ENCODE assay signal across 16 cellular contexts in genomic region chr14:65237023-65237814, GRCh38.
DNase-seq lines count a peak whose midpoint lies in the region; ATAC-seq, FAIRE-seq and TF ChIP-seq lines count a peak whose summit lies in the region.
"Had no signal": no experiment of that assay in that cellular context is flagged by ENCODE, and none has a peak within 500 bp of the region (broad histone marks: within the 10 kb centered on the region; RNA-seq: fewer than 3 reads in every experiment).

No MANE protein-coding gene starts in this region.

- H3K9me1 ChIP-seq in keratinocyte (ENCODE audit: control insufficient read depth, extremely low read depth, insufficient read depth, low read length): no peaks in the 10 kb centered on the region

- H3K36me3 Mint-ChIP-seq in HFFc6 (ENCODE audit: low read depth) (no peaks in the 10 kb centered on the region), astrocyte (ENCODE audit: low read depth, unreplicated experiment) (no peaks in the 10 kb centered on the region)
- peaks cover 2% of the 10 kb centered on the region for H3K36me3 Mint-ChIP-seq in activated CD8-positive, alpha-beta memory T cell treated with anti-CD3 and anti-CD28 coated beads, Interleukin-2, amount 10 ng/mL, durations not matched to agents 7 days and 5 days

- DNase-seq in HFFc6 (peak; percentile 9), astrocyte (ENCODE audit: low read depth) (peak; percentile 60), keratinocyte (ENCODE audit: low read depth, low spot score) (no peak), Karpas-422 (no peak)
- DNase-seq in activated CD8-positive, alpha-beta memory T cell treated with anti-CD3 and anti-CD28 coated beads, Interleukin-2, amount 10 ng/mL, durations not matched to agents 7 days and 5 days: no peak
- DNase-seq: activated CD4-positive, alpha-beta T cell treated with anti-CD3 and anti-CD28 coated beads, Interleukin-2, amount 50 U/mL, for 1 hour; anterior cingulate cortex; DMS53; NCI-H510A; pancreas; Peyer's patch; T-helper 2 cell had no signal

- H3K4me2 ChIP-seq in astrocyte (ENCODE audit: low read length) (peak overlapping the region; percentile 66), keratinocyte (ENCODE audit: control insufficient read depth, extremely low read depth, insufficient read depth, low read depth, low read length) (no peak overlapping the region), Karpas-422 (ENCODE audit: low read depth, low read length, poor library complexity, severe bottlenecking) (no peak overlapping the region)

- H3K27ac ChIP-seq in ACC112 (ENCODE audit: low read depth, low read length) (peak overlapping the region; percentile 94), astrocyte (ENCODE audit: low read depth, low read length) (peak overlapping the region; percentile 91), keratinocyte (ENCODE audit: control insufficient read depth, insufficient read depth, low read length) (no peak overlapping the region), Karpas-422 (ENCODE audit: low read length) (no peak overlapping the region)
- H3K27ac ChIP-seq: pancreas had no signal

- no peak overlapping the region for H2AFZ ChIP-seq in ACC112 (ENCODE audit: low read length, unreplicated experiment)
- H2AFZ ChIP-seq in astrocyte (ENCODE audit: low read depth, low read length): no peak overlapping the region
- H2AFZ ChIP-seq in keratinocyte (ENCODE audit: control insufficient read depth, low read length): peak overlapping the region; percentile 39
- no peak overlapping the region for H2AFZ ChIP-seq in Karpas-422 (ENCODE audit: low read length)

- peak overlapping the region; percentile 92 for H3K27ac Mint-ChIP-seq in HFFc6
- H3K27ac Mint-ChIP-seq in astrocyte (ENCODE audit: unreplicated experiment): peak overlapping the region; percentile 95
- H3K27ac Mint-ChIP-seq in activated CD8-positive, alpha-beta memory T cell treated with anti-CD3 and anti-CD28 coated beads, Interleukin-2, amount 10 ng/mL, durations not matched to agents 7 days and 5 days: no peak overlapping the region

- dilution Hi-C loops in keratinocyte (cut with MboI; ENCODE audit: extremely low pct_ligation_motif_present, low sequenced_read_pairs): no loop called here

- H3K4me3 ChIP-seq in ACC112 (ENCODE audit: low read depth, low read length): peak overlapping the region; percentile 30; the same call in 1 of the 2 replicates
- no peak overlapping the region for H3K4me3 ChIP-seq in astrocyte (ENCODE audit: insufficient read depth, low read depth, low read length)
- H3K4me3 ChIP-seq in keratinocyte (ENCODE audit: control insufficient read depth in 2 of 3, extremely low read depth in 1 of 3, insufficient read depth in 2 of 3, low read depth in 1 of 3, low read length in 3 of 3): no peak overlapping the region
- H3K4me3 ChIP-seq in Karpas-422 (ENCODE audit: low read length): no peak overlapping the region
- H3K4me3 ChIP-seq: pancreas, Peyer's patch had no signal

- no peaks in the 10 kb centered on the region for H4K20me1 ChIP-seq in astrocyte (ENCODE audit: insufficient read depth, low read length)
- H4K20me1 ChIP-seq in keratinocyte (ENCODE audit: control insufficient read depth, extremely low read depth, insufficient read depth, low read length): no peaks in the 10 kb centered on the region
- no peaks in the 10 kb centered on the region for H4K20me1 ChIP-seq in Karpas-422 (ENCODE audit: insufficient read depth, low read depth, low read length)

- H3K9me3 ChIP-seq in astrocyte (ENCODE audit: insufficient read depth, low read depth, low read length) (no peaks in the 10 kb centered on the region), keratinocyte (ENCODE audit: control insufficient read depth, low read depth, low read length) (no peaks in the 10 kb centered on the region), Karpas-422 (ENCODE audit: low read length) (no peaks in the 10 kb centered on the region)
- H3K9me3 ChIP-seq: pancreas, Peyer's patch had no signal

- H3K36me3 ChIP-seq in ACC112 (ENCODE audit: insufficient read depth, low read length) (no peaks in the 10 kb centered on the region), astrocyte (ENCODE audit: insufficient read depth, low read length) (no peaks in the 10 kb centered on the region), keratinocyte (ENCODE audit: control insufficient read depth in 2 of 2, extremely low read depth in 1 of 2, insufficient read depth in 2 of 2, low read length in 2 of 2) (no peaks in the 10 kb centered on the region), Karpas-422 (ENCODE audit: insufficient read depth, low read length) (no peaks in the 10 kb centered on the region)
- H3K36me3 ChIP-seq: pancreas, Peyer's patch had no signal

- no peak for ATAC-seq in activated CD4-positive, CD25-positive, alpha-beta regulatory T cell treated with anti-CD3 and anti-CD28 coated beads, Interleukin-2, amount 50 U/mL, for 24 hours
- no peak for ATAC-seq in HG02623 (IDR thresholded peaks at IDR 0.05; ENCODE audit: unreplicated experiment)
- ATAC-seq in activated CD8-positive, alpha-beta memory T cell treated with anti-CD3 and anti-CD28 coated beads, Interleukin-2, amount 10 ng/mL, durations not matched to agents 7 days and 5 days: no peak

- peak; percentile 32 for FAIRE-seq in astrocyte (lab: Jason Lieb, UNC)
- no peak for FAIRE-seq in keratinocyte (lab: Jason Lieb, UNC)
- FAIRE-seq: pancreas had no signal

- H3K79me2 ChIP-seq in ACC112 (ENCODE audit: control insufficient read depth, insufficient read depth, low read length, unreplicated experiment) (no peaks in the 10 kb centered on the region), astrocyte (ENCODE audit: insufficient read depth, low read length) (no peaks in the 10 kb centered on the region), keratinocyte (ENCODE audit: control insufficient read depth, insufficient read depth, low read length) (no peaks in the 10 kb centered on the region), Karpas-422 (ENCODE audit: low read length) (no peaks in the 10 kb centered on the region)

- H3K9me3 Mint-ChIP-seq in HFFc6: no peaks in the 10 kb centered on the region
- H3K9me3 Mint-ChIP-seq in astrocyte (ENCODE audit: unreplicated experiment): peaks cover 3% of the 10 kb centered on the region
- no peaks in the 10 kb centered on the region for H3K9me3 Mint-ChIP-seq in activated CD8-positive, alpha-beta memory T cell treated with anti-CD3 and anti-CD28 coated beads, Interleukin-2, amount 10 ng/mL, durations not matched to agents 7 days and 5 days (ENCODE audit: low read depth)

- H3K4me1 ChIP-seq in ACC112 (ENCODE audit: control insufficient read depth, insufficient read depth, low read length, unreplicated experiment) (peaks cover 35% of the 10 kb centered on the region), astrocyte (ENCODE audit: insufficient read depth, low read length) (peaks cover 34% of the 10 kb centered on the region), keratinocyte (ENCODE audit: control insufficient read depth, extremely low read depth, insufficient read depth, low read length) (peaks cover 19% of the 10 kb centered on the region), Karpas-422 (ENCODE audit: low read length) (no peaks in the 10 kb centered on the region)
- H3K4me1 ChIP-seq: pancreas had no signal

- peak overlapping the region; percentile 57 for H3K4me3 Mint-ChIP-seq in HFFc6
- H3K4me3 Mint-ChIP-seq in astrocyte (ENCODE audit: unreplicated experiment): peak overlapping the region; percentile 25
- H3K4me3 Mint-ChIP-seq in activated CD8-positive, alpha-beta memory T cell treated with anti-CD3 and anti-CD28 coated beads, Interleukin-2, amount 10 ng/mL, durations not matched to agents 7 days and 5 days: no peak overlapping the region
- H3K4me3 Mint-ChIP-seq: mesothelial cell of epicardium had no signal

- H3K4me1 Mint-ChIP-seq in HFFc6 (ENCODE audit: low read depth) (peaks cover 48% of the 10 kb centered on the region), astrocyte (ENCODE audit: low read depth, unreplicated experiment) (peaks cover 36% of the 10 kb centered on the region)
- H3K4me1 Mint-ChIP-seq in activated CD8-positive, alpha-beta memory T cell treated with anti-CD3 and anti-CD28 coated beads, Interleukin-2, amount 10 ng/mL, durations not matched to agents 7 days and 5 days: peaks cover 4% of the 10 kb centered on the region

- TF ChIP-seq CTCF in HFFc6 (IDR thresholded peaks at IDR 0.05) (no peak), astrocyte (IDR thresholded peaks at IDR 0.05; ENCODE audit: insufficient read depth, low read depth, low read length) (no peak), keratinocyte (optimal IDR thresholded peaks at IDR 0.05 in 1 of 3, IDR thresholded peaks at IDR 0.05 in 1 of 3, conservative IDR thresholded peaks at IDR 0.05 in 1 of 3; ENCODE audit: extremely low read depth in 1 of 3, insufficient read depth in 2 of 3, low read length in 3 of 3) (no peak)

- H3K27me3 ChIP-seq in ACC112 (ENCODE audit: insufficient read depth, low read length) (no peaks in the 10 kb centered on the region), astrocyte (ENCODE audit: insufficient read depth, low read length) (no peaks in the 10 kb centered on the region), keratinocyte (ENCODE audit: control insufficient read depth, extremely low read depth, insufficient read depth, low read length) (no peaks in the 10 kb centered on the region), Karpas-422 (ENCODE audit: low read length) (no peaks in the 10 kb centered on the region)
- H3K27me3 ChIP-seq: pancreas, Peyer's patch had no signal

- H3K27me3 Mint-ChIP-seq in HFFc6 (ENCODE audit: insufficient read depth) (peaks cover 2% of the 10 kb centered on the region), astrocyte (ENCODE audit: low read depth, unreplicated experiment) (no peaks in the 10 kb centered on the region)
- H3K27me3 Mint-ChIP-seq in activated CD8-positive, alpha-beta memory T cell treated with anti-CD3 and anti-CD28 coated beads, Interleukin-2, amount 10 ng/mL, durations not matched to agents 7 days and 5 days: peaks cover 10% of the 10 kb centered on the region

- no peaks in the 10 kb centered on the region for H3K9me2 ChIP-seq in Karpas-422 (replicated peaks; ENCODE audit: insufficient read depth, low read length)

- CTCF ChIA-PET in activated CD8-positive, alpha-beta memory T cell treated with anti-CD3 and anti-CD28 coated beads, Interleukin-2, amount 10 ng/mL, durations not matched to agents 7 days and 5 days (lab: Charles Lee): interaction anchor here (2.3 kb wide), 1 partner anchor 16 kb away, joined by 5 read pairs; no protein-coding TSS in a partner anchor

- H3K9ac ChIP-seq in astrocyte (ENCODE audit: low read length): peak overlapping the region; percentile 52
- no peak overlapping the region for H3K9ac ChIP-seq in keratinocyte (ENCODE audit: control insufficient read depth, extremely low read depth, insufficient read depth, low read length)
- H3K9ac ChIP-seq in Karpas-422 (ENCODE audit: low read length): no peak overlapping the region

Comparison
In these comparisons a context has a peak if more than half of its experiments do, and no peak if none do; other contexts are left out.
1. H3K27ac ChIP-seq: peak in ACC112 (single experiment) and astrocyte (single experiment); none in keratinocyte (single experiment) and Karpas-422 (single experiment).
2. DNase-seq: peak in HFFc6 (single experiment) and astrocyte (single experiment); none in keratinocyte (single experiment), activated CD8-positive, alpha-beta memory T cell treated with anti-CD3 and anti-CD28 coated beads, Interleukin-2, amount 10 ng/mL, durations not matched to agents 7 days and 5 days (single experiment) and Karpas-422 (single experiment).